ENCODE assay signal across 29 cellular contexts in genomic region chr3:87461443-87461842, GRCh38.
"Had no signal": no experiment of that assay in that cellular context is flagged by ENCODE, and none has a peak within 500 bp of the region (broad histone marks: within the 10 kb centered on the region; RNA-seq: fewer than 3 reads in every experiment).

No MANE protein-coding gene starts in this region.

- H3K27me3 Mint-ChIP-seq: natural killer cell treated with Interleukin-12 subunit alpha and Interleukin-12 subunit beta and Interleukin-15 and Interleukin-18, amount 100 ng/mL, for 72 hours; progenitor cell of endocrine pancreas; stimulated activated naive CD8-positive, alpha-beta T cell treated with anti-CD3 and anti-CD28 coated beads, Interleukin-15, amount 100 ng/mL, for 72 hours had no signal

- H3K36me3 Mint-ChIP-seq: mesothelial cell of epicardium; naive B cell; natural killer cell treated with Interleukin-12 subunit alpha and Interleukin-12 subunit beta and Interleukin-15 and Interleukin-18, amount 100 ng/mL, for 72 hours had no signal

- FAIRE-seq: colon, kidney had no signal

- H3K36me3 ChIP-seq: esophagus squamous epithelium, gastrocnemius medialis, suprapubic skin, transverse colon, upper lobe of right lung, uterus had no signal

- H2AFZ ChIP-seq: parathyroid adenoma had no signal

- H3K27me3 ChIP-seq: esophagus squamous epithelium, gastrocnemius medialis, suprapubic skin, transverse colon, upper lobe of right lung, uterus had no signal

- H3K9me3 ChIP-seq: gastrocnemius medialis, suprapubic skin, upper lobe of right lung, uterus had no signal

- H3K4me3 Mint-ChIP-seq: endodermal cell; mesothelial cell of epicardium; natural killer cell treated with Interleukin-12 subunit alpha and Interleukin-12 subunit beta and Interleukin-15 and Interleukin-18, amount 100 ng/mL, for 72 hours; neural crest cell; stimulated activated naive CD8-positive, alpha-beta T cell treated with anti-CD3 and anti-CD28 coated beads, Interleukin-15, amount 100 ng/mL, for 72 hours had no signal

- H3K79me2 ChIP-seq: parathyroid adenoma had no signal

- H3K4me1 ChIP-seq: esophagus squamous epithelium, gastrocnemius medialis, parathyroid adenoma, suprapubic skin, transverse colon, upper lobe of right lung, uterus had no signal

- H3K27ac Mint-ChIP-seq: endodermal cell; mesothelial cell of epicardium; naive B cell; natural killer cell treated with Interleukin-12 subunit alpha and Interleukin-12 subunit beta and Interleukin-15 and Interleukin-18, amount 100 ng/mL, for 72 hours; progenitor cell of endocrine pancreas; stimulated activated naive CD8-positive, alpha-beta T cell treated with anti-CD3 and anti-CD28 coated beads, Interleukin-15, amount 100 ng/mL, for 72 hours had no signal

- ATAC-seq: gastrocnemius medialis; left lobe of liver; mucosa of descending colon; natural killer cell treated with Interleukin-12 subunit alpha and Interleukin-12 subunit beta and Interleukin-15 and Interleukin-18, amount 100 ng/mL, for 72 hours; sciatic nerve; stimulated activated naive CD8-positive, alpha-beta T cell treated with anti-CD3 and anti-CD28 coated beads, Interleukin-15, amount 100 ng/mL, for 72 hours; upper lobe of right lung had no signal

- H3K27ac ChIP-seq: esophagus squamous epithelium, gastrocnemius medialis, parathyroid adenoma, suprapubic skin, transverse colon, upper lobe of right lung, uterus had no signal

- H3K9me3 Mint-ChIP-seq: stimulated activated naive CD8-positive, alpha-beta T cell treated with anti-CD3 and anti-CD28 coated beads, Interleukin-15, amount 100 ng/mL, for 72 hours had no signal

- DNase-seq: effector CD8-positive, alpha-beta T cell; endodermal cell; erythroblast; esophagus squamous epithelium; gastrocnemius medialis; kidney; mesenchymal stem cell; mucosa of descending colon; naive B cell; stimulated activated CD4-positive, alpha-beta T cell treated with anti-CD3 and anti-CD28 coated beads, Interleukin-12 subunit alpha, Interleukin-12 subunit beta, amount 100 ng/mL, for 4 hours; stimulated activated CD4-positive, alpha-beta T cell treated with anti-CD3 and anti-CD28 coated beads, Interleukin-1b, Interleukin-23, amount 100 ng/mL, for 48 hours; stimulated activated CD4-positive, alpha-beta T cell treated with anti-CD3 and anti-CD28 coated beads, Interleukin-4, amount 100 ng/mL, for 1 hour; stimulated activated CD8-positive, alpha-beta memory T cell treated with anti-CD3 and anti-CD28 coated beads, Interleukin-4, amount 100 ng/mL, for 48 hours; stimulated activated naive CD4-positive, alpha-beta T cell; stimulated activated naive CD8-positive, alpha-beta T cell treated with anti-CD3 and anti-CD28 coated beads, Interleukin-15, amount 100 ng/mL, for 72 hours; transverse colon; upper lobe of right lung; uterus had no signal

- H3K4me1 Mint-ChIP-seq: mesothelial cell of epicardium; naive B cell; neural crest cell; stimulated activated naive CD8-positive, alpha-beta T cell treated with anti-CD3 and anti-CD28 coated beads, Interleukin-15, amount 100 ng/mL, for 72 hours had no signal

- H3K4me3 ChIP-seq: esophagus squamous epithelium, gastrocnemius medialis, lung, mucosa of descending colon, smooth muscle cell, suprapubic skin, transverse colon, upper lobe of right lung, uterus had no signal

- H3K4me2 ChIP-seq: smooth muscle cell had no signal
